In genomic region chr5:29017501-29017900, GRCh38 we compare ENCODE assay signal across 23 cellular contexts.
DNase-seq lines count a peak whose midpoint lies in the region; ATAC-seq, FAIRE-seq and TF ChIP-seq lines count a peak whose summit lies in the region.
"Had no signal": no experiment of that assay in that cellular context is flagged by ENCODE, and none has a peak within 500 bp of the region (broad histone marks: within the 10 kb centered on the region; RNA-seq: fewer than 3 reads in every experiment).

No MANE protein-coding gene starts in this region.

- H3K9ac ChIP-seq in OCI-LY3 (ENCODE audit: low read length) (no peak overlapping the region), H1 (replicated peaks in 1 of 4; ENCODE audit: extremely low read depth in 1 of 4, low read depth in 3 of 4, low read length in 3 of 4) (peak overlapping the region in 1 of 4 experiments; percentile 34; a peak in 1 of 7 replicates)

- H3K4me1 ChIP-seq in GM23338 (ENCODE audit: insufficient read depth): no peaks in the 10 kb centered on the region
- peaks cover 10% of the 10 kb centered on the region for H3K4me1 ChIP-seq in OCI-LY3 (ENCODE audit: low read length)
- no peaks in the 10 kb centered on the region for H3K4me1 ChIP-seq in H1 (replicated peaks in 1 of 4; ENCODE audit: control insufficient read depth in 3 of 4, insufficient read depth in 4 of 4, low read length in 3 of 4)

- no peak for TF ChIP-seq EP300 in H1 (IDR thresholded peaks at IDR 0.05; ENCODE audit: borderline replicate concordance in 1 of 2, low read depth in 2 of 2, low read length in 2 of 2)

- H3K4me3 ChIP-seq in GM23338 (no peak overlapping the region), OCI-LY3 (ENCODE audit: low read length) (no peak overlapping the region), H1 (ENCODE audit: extremely low read depth in 1 of 4, insufficient read depth in 2 of 4, low read depth in 3 of 4, low read length in 4 of 4) (no peak overlapping the region)
- H3K4me3 ChIP-seq: K562 had no signal

- H3K79me2 ChIP-seq in GM23338 (replicated peaks; ENCODE audit: insufficient read depth) (no peaks in the 10 kb centered on the region), OCI-LY3 (ENCODE audit: low read length) (no peaks in the 10 kb centered on the region), H1 (ENCODE audit: control insufficient read depth in 1 of 2, insufficient read depth in 2 of 2, low read length in 2 of 2) (no peaks in the 10 kb centered on the region)

- H4K8ac ChIP-seq in H1 (ENCODE audit: extremely low read depth, insufficient read depth, low read length): no peak overlapping the region

- H3K36me3 Mint-ChIP-seq in GM23338 (ENCODE audit: low read depth): no peaks in the 10 kb centered on the region
- no peaks in the 10 kb centered on the region for H3K36me3 Mint-ChIP-seq in mesothelial cell of epicardium
- H3K36me3 Mint-ChIP-seq: CD4-positive, alpha-beta memory T cell had no signal

- no peaks in the 10 kb centered on the region for H3K9me3 ChIP-seq in OCI-LY3 (ENCODE audit: insufficient read depth, low read length)
- no peaks in the 10 kb centered on the region for H3K9me3 ChIP-seq in H1 (ENCODE audit: insufficient read depth in 2 of 2, low read depth in 1 of 2, low read length in 1 of 2)

- no peak overlapping the region for H2BK5ac ChIP-seq in H1 (ENCODE audit: low read depth, low read length)

- H4K20me1 ChIP-seq in GM23338 (replicated peaks; ENCODE audit: insufficient read depth): no peaks in the 10 kb centered on the region
- no peaks in the 10 kb centered on the region for H4K20me1 ChIP-seq in OCI-LY3 (ENCODE audit: insufficient read depth, low read length)
- H4K20me1 ChIP-seq in H1 (replicated peaks in 1 of 2; ENCODE audit: control insufficient read depth in 1 of 2, insufficient read depth in 2 of 2, low read length in 2 of 2): no peaks in the 10 kb centered on the region

- no peak for FAIRE-seq in H1 (lab: Jason Lieb, UNC)
- FAIRE-seq: D721Med, G401.6, GM12891, K562 had no signal

- DNase-seq in GM23338 (ENCODE audit: low spot score) (peak; percentile 21), H1 (ENCODE audit: low read depth in 1 of 2, low spot score in 2 of 2) (no peak), mesothelial cell of epicardium (ENCODE audit: low spot score in 2 of 2, unreplicated experiment in 2 of 2) (no peak), AG20443 (ENCODE audit: low spot score) (no peak), CD1c-positive myeloid dendritic cell (ENCODE audit: extremely low spot score) (no peak), SIG-M5 treated with dmso at 0.1 percent for 504 hours (lab: John Stamatoyannopoulos, UW; ENCODE audit: unreplicated experiment) (no peak), NCI-H1048 (lab: John Stamatoyannopoulos, UW) (no peak)
- DNase-seq: 8988T; C1 segment of cervical spinal cord; CD4-positive, alpha-beta memory T cell; COR-L47; DMS153; DMS79 treated with DMSO at 0.1 percent for 48 hours; EL; HCEC 1CT; HFFc6 had no signal

- H2BK15ac ChIP-seq in H1 (ENCODE audit: low read length): no peak overlapping the region

- H3K23ac ChIP-seq in H1 (ENCODE audit: insufficient read length): no peak overlapping the region

- H2AFZ ChIP-seq in GM23338 (no peak overlapping the region; the same call in 1 of the 2 replicates), OCI-LY3 (ENCODE audit: low read depth, low read length) (0 out of 2 replicates have a peak overlapping the region, but pooled peaks have one; percentile 18), H1 (ENCODE audit: low read length) (peak overlapping the region; percentile 71; the same call in 1 of the 2 replicates)

- no peak for TF ChIP-seq POLR2A in H1 (IDR thresholded peaks at IDR 0.05; ENCODE audit: control extremely low read depth in 1 of 2, low read depth in 2 of 2, low read length in 2 of 2)

- H3K4me2 ChIP-seq in GM23338: no peak overlapping the region
- peak overlapping the region; percentile 33 for H3K4me2 ChIP-seq in OCI-LY3 (ENCODE audit: low read length)
- H3K4me2 ChIP-seq in H1 (ENCODE audit: insufficient read depth in 1 of 2, low read depth in 2 of 2, low read length in 2 of 2): no peak overlapping the region

- H3K27ac ChIP-seq in GM23338 (ENCODE audit: low read depth): no peak overlapping the region
- H3K27ac ChIP-seq in OCI-LY3 (ENCODE audit: low read length): no peak overlapping the region
- H3K27ac ChIP-seq in H1 (ENCODE audit: low read depth, low read length): no peak overlapping the region
- H3K27ac ChIP-seq: HL-60 had no signal

- CTCF ChIA-PET in H1 (lab: Charles Lee; ENCODE audit: partially characterized antibody): interaction anchor here (0.8 to 1.2 kb wide), 2 partner anchors 12 to 62 kb away, joined by 3 read pairs; no protein-coding TSS in a partner anchor

- no peak overlapping the region for H2BK120ac ChIP-seq in H1 (replicated peaks; ENCODE audit: low read depth, low read length)

- no peak overlapping the region for H3K4me3 Mint-ChIP-seq in GM23338
- no peak overlapping the region for H3K4me3 Mint-ChIP-seq in mesothelial cell of epicardium
- H3K4me3 Mint-ChIP-seq: B cell; CD4-positive, alpha-beta memory T cell; HFFc6 had no signal

- H3K23me2 ChIP-seq in H1 (ENCODE audit: low read depth, low read length): no peaks in the 10 kb centered on the region

- H3K4me1 Mint-ChIP-seq in GM23338 (peaks cover 5% of the 10 kb centered on the region; the same call in 2 of the 3 replicates), mesothelial cell of epicardium (peaks cover 8% of the 10 kb centered on the region)
- H3K4me1 Mint-ChIP-seq: B cell; CD4-positive, alpha-beta memory T cell had no signal

- TF ChIP-seq CTCF in GM23338 (conservative IDR thresholded peaks at IDR 0.05; ENCODE audit: low read depth in 2 of 2): no peak
- TF ChIP-seq CTCF in OCI-LY3 (IDR thresholded peaks at IDR 0.05; ENCODE audit: low read depth, low read length): no peak
- TF ChIP-seq CTCF in H1 (IDR thresholded peaks at IDR 0.05; ENCODE audit: control extremely low read depth in 1 of 3, insufficient read depth in 1 of 3, low read depth in 1 of 3, low read length in 3 of 3): no peak
- no peak for TF ChIP-seq CTCF in mesothelial cell of epicardium (IDR thresholded peaks at IDR 0.05; ENCODE audit: unreplicated experiment)

- H2BK20ac ChIP-seq in H1 (ENCODE audit: low read length): no peak overlapping the region

- no peaks in the 10 kb centered on the region for H3K9me2 ChIP-seq in GM23338 (ENCODE audit: insufficient read depth)

- no peak overlapping the region for H4K91ac ChIP-seq in H1 (replicated peaks; ENCODE audit: insufficient read length, low read length)

- H3K27ac Mint-ChIP-seq in GM23338 (no peak overlapping the region), mesothelial cell of epicardium (peak overlapping the region; percentile 17)
- H3K27ac Mint-ChIP-seq: B cell; CD4-positive, alpha-beta memory T cell; HFFc6 had no signal

- WGBS in H1 (ENCODE audit: extremely low coverage in 1 of 2, insufficient coverage in 1 of 2, insufficient read length in 1 of 2, insufficient replicate concordance in 2 of 2, low coverage in 1 of 2, low lambda C conversion rate in 2 of 2, missing lambda C conversion rate in 1 of 2), 2 experiments: 92% methylated on average over 3 of the region's 3 CpGs; no CpG with 5 or more reads in 1 of the 2 experiments

- no peaks in the 10 kb centered on the region for H3K79me1 ChIP-seq in H1 (ENCODE audit: low read depth, low read length)

- no peak overlapping the region for H2BK12ac ChIP-seq in H1 (ENCODE audit: low read depth, low read length)

- no peak overlapping the region for H2AK5ac ChIP-seq in H1 (ENCODE audit: low read depth, low read length)

- ATAC-seq in GM23338: no peak
- ATAC-seq: K562 had no signal

- H3K36me3 ChIP-seq in GM23338 (ENCODE audit: insufficient read depth) (no peaks in the 10 kb centered on the region), OCI-LY3 (replicated peaks; ENCODE audit: low read depth, low read length) (no peaks in the 10 kb centered on the region), H1 (ENCODE audit: control insufficient read depth in 2 of 4, insufficient read depth in 4 of 4, low read length in 3 of 4) (no peaks in the 10 kb centered on the region)

- POLR2A ChIA-PET in H1 (lab: Charles Lee; ENCODE audit: partially characterized antibody): no interaction called here

- no peak overlapping the region for H3K14ac ChIP-seq in H1 (ENCODE audit: insufficient read length)

- H3K27me3 Mint-ChIP-seq in GM23338 (ENCODE audit: insufficient read depth, low read depth, poor library complexity) (no peaks in the 10 kb centered on the region), mesothelial cell of epicardium (ENCODE audit: low read depth) (no peaks in the 10 kb centered on the region)
- H3K27me3 Mint-ChIP-seq: B cell; CD4-positive, alpha-beta memory T cell had no signal

- no peaks in the 10 kb centered on the region for H3K9me3 Mint-ChIP-seq in GM23338
- H3K9me3 Mint-ChIP-seq in mesothelial cell of epicardium: no peaks in the 10 kb centered on the region

- no peak overlapping the region for H3K56ac ChIP-seq in H1 (replicated peaks; ENCODE audit: insufficient read length, low read depth, low read length)

- TF ChIP-seq RAD21 in H1 (IDR thresholded peaks at IDR 0.05 in 1 of 2, conservative IDR thresholded peaks at IDR 0.05 in 1 of 2; ENCODE audit: low read depth in 2 of 2, low read length in 2 of 2): no peak

- H3K18ac ChIP-seq in H1 (ENCODE audit: extremely low read depth, low read length): no peak overlapping the region

- no peaks in the 10 kb centered on the region for H3F3A ChIP-seq in GM23338 (replicated peaks; ENCODE audit: low read depth)

- H3K4ac ChIP-seq in H1 (replicated peaks; ENCODE audit: insufficient read length, low read depth, low read length): no peak overlapping the region

- H4K5ac ChIP-seq in H1 (ENCODE audit: insufficient read length, low read depth, low read length): no peak overlapping the region

- H3K27me3 ChIP-seq in GM23338 (ENCODE audit: insufficient read depth) (no peaks in the 10 kb centered on the region), OCI-LY3 (ENCODE audit: low read depth, low read length) (no peaks in the 10 kb centered on the region), H1 (replicated peaks in 1 of 4; ENCODE audit: control insufficient read depth in 3 of 4, extremely low read depth in 1 of 4, insufficient read depth in 3 of 4, low read length in 3 of 4) (no peaks in the 10 kb centered on the region)

TF ChIP-seq in GM23338, 12 proteins besides CTCF, POLR2A, EP300 and RAD21 (continues in another document):
- no peak for TF ChIP-seq JUNB (IDR thresholded peaks at IDR 0.05; ENCODE audit: unreplicated experiment)

TF ChIP-seq in H1, 55 proteins besides CTCF, POLR2A, EP300 and RAD21:
- TF ChIP-seq SAP30 (IDR thresholded peaks at IDR 0.05; ENCODE audit: insufficient read depth, insufficient replicate concordance, low read length) (no peak), TEAD4 (IDR thresholded peaks at IDR 0.05; ENCODE audit: low read depth, low read length) (0 out of 2 replicates have a peak, but pooled peaks have one; percentile 36)
TF ChIP-seq in H1: peak in this region for 1.
